30 cellular contexts compared by ENCODE assay signal in genomic region chr2:224155896-224156295, GRCh38.
A peak's percentile ranks its signal among the peaks of the same experiment; 100 is the strongest.
DNase-seq lines count a peak whose midpoint lies in the region; FAIRE-seq and TF ChIP-seq lines count a peak whose summit lies in the region.
"Had no signal": no experiment of that assay in that cellular context is flagged by ENCODE, and none has a peak within 500 bp of the region (broad histone marks: within the 10 kb centered on the region; RNA-seq: fewer than 3 reads in every experiment).

No MANE protein-coding gene starts in this region.

- no peak overlapping the region for H3K23ac ChIP-seq in mesendoderm (ENCODE audit: low read length)

- DNase-seq in EL (peak; percentile 49), RCC 7860 (ENCODE audit: low spot score) (peak; percentile 27), endothelial cell of umbilical vein (ENCODE audit: low read depth, low spot score) (no peak), mesendoderm (peak; percentile 69), kidney (no peak), NCI-H446 treated with DMSO at 0.1 percent for 48 hours (lab: John Stamatoyannopoulos, UW) (no peak), GM19240 (ENCODE audit: insufficient read length, low spot score) (no peak), RWPE1 (ENCODE audit: low spot score) (no peak)
- DNase-seq: activated B cell treated with CpG ODN at 0.5 μM for 24 hours; activated CD8-positive, alpha-beta memory T cell treated with anti-CD3 and anti-CD28 coated beads, Interleukin-2, amount 10 ng/mL, durations not matched to agents 7 days and 5 days; activated gamma-delta T cell; activated naive CD8-positive, alpha-beta T cell treated with anti-CD3 and anti-CD28 coated beads for 36 hours; activated T-cell treated with anti-CD3 and anti-CD28 coated beads, Interleukin-2, amount 50 U/mL, for 4 hours; central memory CD4-positive, alpha-beta T cell; dermis blood vessel endothelial cell; esophagus squamous epithelium; gastrocnemius medialis; HCEC 1CT; NCI-H1092; NCI-H1694; NCI-H446; NCI-H774; Peyer's patch; stimulated activated CD4-positive, alpha-beta T cell treated with anti-CD3 and anti-CD28 coated beads, Interleukin-4, amount 100 ng/mL, for 1 hour; T-cell; tibial artery had no signal

- dilution Hi-C loops in endothelial cell of umbilical vein (cut with MboI; ENCODE audit: extremely low pct_ligation_motif_present, low sequenced_read_pairs) = no loop called here

- H3K56ac ChIP-seq in mesendoderm (ENCODE audit: low read length) = no peak overlapping the region

- no peaks in the 10 kb centered on the region for H3K27me3 ChIP-seq in endothelial cell of umbilical vein (ENCODE audit: control insufficient read depth in 2 of 2, insufficient read depth in 2 of 2, low read length in 2 of 2)
- no peaks in the 10 kb centered on the region for H3K27me3 ChIP-seq in mesendoderm (ENCODE audit: insufficient read depth, low read length, poor library complexity)
- H3K27me3 ChIP-seq: ascending aorta, BLaER1, esophagus squamous epithelium, gastrocnemius medialis, hepatocyte, Peyer's patch, SJSA1, tibial artery had no signal

- H3K9me1 ChIP-seq in endothelial cell of umbilical vein (replicated peaks; ENCODE audit: control insufficient read depth, extremely low read depth, insufficient read depth, low read length) = no peaks in the 10 kb centered on the region

- no peak overlapping the region for H2BK5ac ChIP-seq in mesendoderm (ENCODE audit: low read length)

- CTCF ChIA-PET in endothelial cell of umbilical vein (lab: Charles Lee) = interaction anchor here (0.9 to 1.5 kb wide), 3 partner anchors 10 to 162 kb away, joined by 3 to 7 read pairs (median 3); no protein-coding TSS in a partner anchor
- CTCF ChIA-PET in RWPE1 (lab: Yijun Ruan, JAX) = no interaction called here

- H2BK120ac ChIP-seq in mesendoderm (ENCODE audit: low read depth, low read length) = no peak overlapping the region

- no peak overlapping the region for H3K4ac ChIP-seq in mesendoderm (ENCODE audit: low read depth, low read length)

- no peak overlapping the region for H2BK15ac ChIP-seq in mesendoderm (replicated peaks; ENCODE audit: low read depth)

- no peak overlapping the region for H2AFZ ChIP-seq in endothelial cell of umbilical vein (ENCODE audit: low read depth, low read length)
- H2AFZ ChIP-seq: hepatocyte had no signal

- WGBS in mesendoderm (ENCODE audit: extremely low coverage, insufficient coverage, low lambda C conversion rate) = no CpG with 5 or more reads among the region's 3 CpGs

- H3K27ac ChIP-seq in endothelial cell of umbilical vein (ENCODE audit: insufficient read depth, low read depth, low read length) (no peak overlapping the region), mesendoderm (ENCODE audit: low read depth, low read length) (no peak overlapping the region), kidney (ENCODE audit: low read depth in 2 of 2, low read length in 2 of 2) (no peak overlapping the region), RWPE1 (no peak overlapping the region)
- H3K27ac ChIP-seq: ascending aorta, BLaER1, esophagus squamous epithelium, gastrocnemius medialis, hepatocyte, Peyer's patch, SJSA1, tibial artery had no signal

- FAIRE-seq in RCC 7860 (lab: Jason Lieb, UNC) = no peak
- FAIRE-seq in endothelial cell of umbilical vein (lab: Jason Lieb, UNC) = no peak
- no peak for FAIRE-seq in kidney (lab: Jason Lieb, UNC)

- no peak overlapping the region for H3K4me2 ChIP-seq in endothelial cell of umbilical vein (ENCODE audit: insufficient read depth, low read length)
- H3K4me2 ChIP-seq in mesendoderm (ENCODE audit: low read length) = no peak overlapping the region
- H3K4me2 ChIP-seq: BLaER1, hepatocyte had no signal

- no peak overlapping the region for H3K18ac ChIP-seq in mesendoderm (ENCODE audit: low read length)

- TF ChIP-seq CTCF in endothelial cell of umbilical vein (IDR thresholded peaks at IDR 0.05; ENCODE audit: extremely low read depth in 1 of 2, insufficient read depth in 1 of 2, low read depth in 1 of 2, low read length in 2 of 2) (no peak), kidney (IDR thresholded peaks at IDR 0.05; ENCODE audit: borderline replicate concordance, extremely low read depth, insufficient read depth) (no peak), RWPE1 (conservative IDR thresholded peaks at IDR 0.05; ENCODE audit: low read depth) (no peak)

- POLR2A ChIA-PET in endothelial cell of umbilical vein (lab: Charles Lee) (no interaction called here), RWPE1 (lab: Yijun Ruan, JAX; ENCODE audit: low non-redundant PET) (no interaction called here)

- no peaks in the 10 kb centered on the region for H4K20me1 ChIP-seq in endothelial cell of umbilical vein (replicated peaks; ENCODE audit: control insufficient read depth, extremely low read depth, insufficient read depth, low read length)
- H4K20me1 ChIP-seq: BLaER1 had no signal

- H4K5ac ChIP-seq in mesendoderm (ENCODE audit: low read length) = no peak overlapping the region

- H4K8ac ChIP-seq in mesendoderm (ENCODE audit: low read depth, low read length) = no peak overlapping the region

- BruUV-seq in endothelial cell of umbilical vein (replicated peaks; lab: Mats Ljungman, UMichigan) = no TSS peak

- no peak overlapping the region for H2AK5ac ChIP-seq in mesendoderm (ENCODE audit: low read length)

- H3K9ac ChIP-seq in endothelial cell of umbilical vein (replicated peaks; ENCODE audit: extremely low read depth, insufficient read depth, low read length) (no peak overlapping the region), mesendoderm (ENCODE audit: low read length) (no peak overlapping the region), kidney (ENCODE audit: low read length in 2 of 2) (no peak overlapping the region)
- H3K9ac ChIP-seq: BLaER1 had no signal

- H3K79me1 ChIP-seq in mesendoderm (ENCODE audit: low read length) = no peaks in the 10 kb centered on the region

- H3K4me3 ChIP-seq in endothelial cell of umbilical vein (replicated peaks in 1 of 3; ENCODE audit: insufficient read depth in 1 of 3, low read depth in 1 of 3, low read length in 3 of 3) = no peak overlapping the region
- no peak overlapping the region for H3K4me3 ChIP-seq in mesendoderm (ENCODE audit: low read length)
- no peak overlapping the region for H3K4me3 ChIP-seq in kidney (ENCODE audit: low read length in 2 of 2)
- H3K4me3 ChIP-seq: ascending aorta, BLaER1, esophagus squamous epithelium, gastrocnemius medialis, hepatocyte, Peyer's patch, SJSA1, tibial artery had no signal

- H3K36me3 ChIP-seq in endothelial cell of umbilical vein (ENCODE audit: control insufficient read depth in 2 of 2, extremely low read depth in 1 of 2, insufficient read depth in 2 of 2, low read length in 2 of 2) = no peaks in the 10 kb centered on the region
- H3K36me3 ChIP-seq in mesendoderm (ENCODE audit: control insufficient read depth, insufficient read depth, low read length) = no peaks in the 10 kb centered on the region
- no peaks in the 10 kb centered on the region for H3K36me3 ChIP-seq in kidney (ENCODE audit: control insufficient read depth in 1 of 2, insufficient read depth in 2 of 2, low read length in 2 of 2)
- H3K36me3 ChIP-seq: ascending aorta, BLaER1, esophagus squamous epithelium, gastrocnemius medialis, Peyer's patch, SJSA1, tibial artery had no signal

- H3K9me3 ChIP-seq in endothelial cell of umbilical vein (replicated peaks; ENCODE audit: control insufficient read depth, insufficient read depth, low read length) (no peaks in the 10 kb centered on the region), kidney (ENCODE audit: control insufficient read depth in 1 of 2, low read length in 2 of 2) (no peaks in the 10 kb centered on the region)
- H3K9me3 ChIP-seq: ascending aorta, BLaER1, esophagus squamous epithelium, gastrocnemius medialis, Peyer's patch, SJSA1, tibial artery had no signal

- intact Hi-C loops in endothelial cell of umbilical vein (cut with micrococcal nuclease) (no loop called here), kidney (cut with DNase I) (no loop called here)

- no peaks in the 10 kb centered on the region for H3K4me1 ChIP-seq in endothelial cell of umbilical vein (ENCODE audit: control insufficient read depth, extremely low read depth, insufficient read depth, low read length)
- peaks cover 16% of the 10 kb centered on the region for H3K4me1 ChIP-seq in mesendoderm (ENCODE audit: control insufficient read depth, low read depth, low read length)
- H3K4me1 ChIP-seq in kidney (ENCODE audit: control insufficient read depth in 1 of 2, insufficient read depth in 1 of 2, low read depth in 1 of 2, low read length in 2 of 2) = no peaks in the 10 kb centered on the region
- H3K4me1 ChIP-seq: ascending aorta, BLaER1, gastrocnemius medialis had no signal

- H3K79me2 ChIP-seq in endothelial cell of umbilical vein (ENCODE audit: control insufficient read depth, insufficient read depth, low read length) (no peaks in the 10 kb centered on the region), mesendoderm (ENCODE audit: control insufficient read depth, insufficient read depth, low read length) (no peaks in the 10 kb centered on the region)
- H3K79me2 ChIP-seq: hepatocyte had no signal

- TF ChIP-seq POLR2A in endothelial cell of umbilical vein (IDR thresholded peaks at IDR 0.05; ENCODE audit: low read depth, low read length) = no peak

TF ChIP-seq in endothelial cell of umbilical vein, 7 proteins besides CTCF, POLR2A, EP300 and RAD21:
- TF ChIP-seq MAX (IDR thresholded peaks at IDR 0.05; ENCODE audit: insufficient read depth, insufficient read length) (no peak), JUN (IDR thresholded peaks at IDR 0.05; ENCODE audit: borderline replicate concordance, insufficient read depth, insufficient read length, low read depth) (peak; percentile 21)

Comparison
In these comparisons a context has a peak if more than half of its experiments do, and no peak if none do; other contexts are left out.
1. DNase-seq: peak in EL (single experiment), RCC 7860 (single experiment) and mesendoderm (single experiment); none in endothelial cell of umbilical vein (single experiment), kidney (single experiment), NCI-H446 treated with DMSO at 0.1 percent for 48 hours (single experiment), GM19240 (single experiment) and RWPE1 (single experiment).